In the genomic region with DNA sequence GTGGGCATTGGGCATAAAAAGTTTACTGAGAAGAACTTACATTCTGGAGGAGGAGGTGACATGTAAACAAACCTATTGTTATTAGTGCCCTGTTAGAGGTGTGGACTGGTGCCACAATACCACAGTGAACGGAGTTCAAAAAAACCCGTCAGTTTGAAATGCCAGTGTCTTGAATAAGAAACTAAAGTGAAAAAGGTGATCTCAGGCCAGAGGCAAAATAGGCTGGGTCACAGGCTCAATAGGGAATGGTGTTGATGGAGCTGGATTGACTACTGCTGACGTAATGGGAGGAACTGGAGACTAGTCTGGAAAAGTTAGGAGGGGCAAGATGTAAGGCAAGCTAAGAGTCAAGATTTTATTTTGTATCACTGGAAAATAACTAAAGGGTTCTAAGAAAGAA, we compare ENCODE assay signal across 21 cellular contexts. TPM values are rescaled to one million over a fixed set of nuclear protein-coding genes. Genes with fewer than 3 reads are reported as not detected.
DNase-seq lines count a peak whose midpoint lies in the region; ATAC-seq, FAIRE-seq and TF ChIP-seq lines count a peak whose summit lies in the region.
"Had no signal": no experiment of that assay in that cellular context is flagged by ENCODE, and none has a peak within 500 bp of the region (broad histone marks: within the 10 kb centered on the region; RNA-seq: fewer than 3 reads in every experiment).

No MANE protein-coding gene starts in this region.

- intact Hi-C loops in heart left ventricle (cut with DNase I) (loop anchor here in 3 of 10 donors (5.0 to 10.0 kb wide), 4 partner anchors 82 to 381 kb away; partner anchors contain the start of gene CLDND1 (in 1 of the 3)), Right ventricle myocardium superior (cut with DNase I) (no loop called here)

- TF ChIP-seq POLR2A in heart left ventricle (IDR thresholded peaks at IDR 0.05) = no peak

- FAIRE-seq in frontal cortex (lab: Jason Lieb, UNC) = no peak

- H3K4me1 ChIP-seq in heart left ventricle (peaks cover 0 to 33% (median 17%) of the 10 kb centered on the region in 12 donors), RWPE2 (ENCODE audit: insufficient read depth, poor library complexity, severe bottlenecking) (peaks cover 22% of the 10 kb centered on the region)

- H3K27ac ChIP-seq in heart left ventricle (peak overlapping the region in 7 of 12 donors; percentile 82 to 96 (median 88)), RWPE2 (ENCODE audit: poor library complexity, severe bottlenecking) (peak overlapping the region; percentile 78)
- H3K27ac ChIP-seq: C4-2B, thyroid gland had no signal

- peak overlapping the region in 4 of 12 donors; percentile 88 to 99 (median 92) for H3K4me3 ChIP-seq in heart left ventricle
- H3K4me3 ChIP-seq in RWPE2 (ENCODE audit: severe bottlenecking) = no peak overlapping the region

- WGBS in heart left ventricle, 4 donors = 43 to 59% (median 53%) methylated on average over 3 of the region's 3 CpGs

- ATAC-seq in heart left ventricle (no peak), Right ventricle myocardium superior (ENCODE audit: poor library complexity) (no peak), RWPE2 (ENCODE audit: low read depth) (no peak), GM19467 (IDR thresholded peaks at IDR 0.05; ENCODE audit: unreplicated experiment) (no peak)
- ATAC-seq: natural killer cell treated with Interleukin-12 subunit alpha and Interleukin-12 subunit beta and Interleukin-15 and Interleukin-18, amount 100 ng/mL, for 72 hours; right cardiac atrium had no signal

- DNase-seq in heart left ventricle = no peak
- DNase-seq in Right ventricle myocardium superior = no peak
- DNase-seq in RWPE2 (ENCODE audit: low spot score) = no peak
- DNase-seq in iris pigment epithelial cell (ENCODE audit: low read depth) = peak; percentile 4
- no peak for DNase-seq in Kasumi-1 (lab: John Stamatoyannopoulos, UW)
- no peak for DNase-seq in GM20000 (ENCODE audit: low spot score)
- no peak for DNase-seq in frontal cortex (ENCODE audit: low spot score in 2 of 2)
- DNase-seq: activated B cell treated with CpG ODN at 0.5 μM for 24 hours; DMS53; H7; kidney glomerular epithelial cell; NCI-H1092; NCI-H524; right cardiac atrium; stimulated activated CD4-positive, alpha-beta T cell treated with anti-CD3 and anti-CD28 coated beads, Interleukin-15, amount 100 ng/mL, for 24 hours; stimulated activated naive CD4-positive, alpha-beta T cell; T-helper 2 cell; thyroid gland had no signal

- no peaks in the 10 kb centered on the region for H3K27me3 ChIP-seq in heart left ventricle
- H3K27me3 ChIP-seq in RWPE2 (ENCODE audit: insufficient read depth, poor library complexity, severe bottlenecking) = no peaks in the 10 kb centered on the region
- H3K27me3 ChIP-seq: thyroid gland had no signal

- TF ChIP-seq CTCF in heart left ventricle (IDR thresholded peaks at IDR 0.05) = no peak
- TF ChIP-seq CTCF in RWPE2 (IDR thresholded peaks at IDR 0.05; ENCODE audit: poor library complexity, severe bottlenecking) = no peak
- no peak for TF ChIP-seq CTCF in GM20000 (IDR thresholded peaks at IDR 0.05; ENCODE audit: extremely low read depth, missing control alignments)

- H3K36me3 ChIP-seq in heart left ventricle (no peaks in the 10 kb centered on the region), RWPE2 (ENCODE audit: low read depth) (peaks cover 27% of the 10 kb centered on the region)
- H3K36me3 ChIP-seq: thyroid gland had no signal

- H3K9me3 ChIP-seq in heart left ventricle (peaks cover 0 to 3% (median 0%) of the 10 kb centered on the region in 12 donors), RWPE2 (ENCODE audit: severe bottlenecking) (no peaks in the 10 kb centered on the region)
- H3K9me3 ChIP-seq: thyroid gland had no signal

RNA-seq across cellular contexts. Expression of gene DCBLD2, which starts 1.6 kb away (rescaled TPM):
- 10 to 100 TPM; 28.3 to 76.6 (median 62.0) TPM for total RNA-seq in heart left ventricle
- polyA plus RNA-seq in heart left ventricle = 10 to 100 TPM; 10.9 to 71.5 TPM
- total RNA-seq in Right ventricle myocardium superior = 27.2 TPM
- 31.4 TPM for total RNA-seq in frontal cortex
